In genomic region chr6:22880686-22881433, GRCh38 we compare ENCODE assay signal across 8 cellular contexts.
DNase-seq lines count a peak whose midpoint lies in the region; ATAC-seq and TF ChIP-seq lines count a peak whose summit lies in the region.

No MANE protein-coding gene starts in this region.

- ATAC-seq in Right ventricle myocardium superior (ENCODE audit: poor library complexity) = peak; percentile 76
- no peak for ATAC-seq in HG02763 (IDR thresholded peaks at IDR 0.05; ENCODE audit: unreplicated experiment)

- H3K27ac Mint-ChIP-seq in progenitor cell of endocrine pancreas = peak overlapping the region; percentile 69
- H3K27ac Mint-ChIP-seq in activated T-cell treated with anti-CD3 and anti-CD28 coated beads, Interleukin-2, amount 50 U/mL, for 24 hours = no peak overlapping the region

- DNase-seq in EH (ENCODE audit: low read depth) (peak; percentile 98), T1000 (lab: John Stamatoyannopoulos, UW) (peak; percentile 50), Right ventricle myocardium superior (no peak), progenitor cell of endocrine pancreas (ENCODE audit: low spot score, unreplicated experiment) (no peak), NOMO-1 treated with dmso at 0.1 percent for 144 hours (lab: John Stamatoyannopoulos, UW; ENCODE audit: unreplicated experiment) (no peak)
- DNase-seq in activated T-cell treated with anti-CD3 and anti-CD28 coated beads, Interleukin-2, amount 50 U/mL, for 24 hours = no peak
- no peak for DNase-seq in effector CD8-positive, alpha-beta T cell (lab: John Stamatoyannopoulos, UW)

- intact Hi-C loops in Right ventricle myocardium superior (cut with DNase I) = no loop called here

- no peaks in the 10 kb centered on the region for H3K27me3 Mint-ChIP-seq in progenitor cell of endocrine pancreas
- no peaks in the 10 kb centered on the region for H3K27me3 Mint-ChIP-seq in activated T-cell treated with anti-CD3 and anti-CD28 coated beads, Interleukin-2, amount 50 U/mL, for 24 hours

- H3K4me1 Mint-ChIP-seq in progenitor cell of endocrine pancreas (ENCODE audit: low read depth) = peaks cover 17% of the 10 kb centered on the region
- no peaks in the 10 kb centered on the region for H3K4me1 Mint-ChIP-seq in activated T-cell treated with anti-CD3 and anti-CD28 coated beads, Interleukin-2, amount 50 U/mL, for 24 hours (ENCODE audit: low read depth)

- no peak for TF ChIP-seq CTCF in progenitor cell of endocrine pancreas (IDR thresholded peaks at IDR 0.05; ENCODE audit: unreplicated experiment)

- H3K4me3 Mint-ChIP-seq in progenitor cell of endocrine pancreas (ENCODE audit: low read depth) = no peak overlapping the region
- no peak overlapping the region for H3K4me3 Mint-ChIP-seq in activated T-cell treated with anti-CD3 and anti-CD28 coated beads, Interleukin-2, amount 50 U/mL, for 24 hours

- H3K36me3 Mint-ChIP-seq in progenitor cell of endocrine pancreas (ENCODE audit: insufficient read depth) = no peaks in the 10 kb centered on the region
- no peaks in the 10 kb centered on the region for H3K36me3 Mint-ChIP-seq in activated T-cell treated with anti-CD3 and anti-CD28 coated beads, Interleukin-2, amount 50 U/mL, for 24 hours (ENCODE audit: low read depth)

- peaks cover 4% of the 10 kb centered on the region for H3K9me3 Mint-ChIP-seq in progenitor cell of endocrine pancreas (ENCODE audit: low read depth)
- no peaks in the 10 kb centered on the region for H3K9me3 Mint-ChIP-seq in activated T-cell treated with anti-CD3 and anti-CD28 coated beads, Interleukin-2, amount 50 U/mL, for 24 hours

Comparison
In these comparisons a context has a peak if more than half of its experiments do, and no peak if none do; other contexts are left out.
1. DNase-seq: peak in EH (single experiment) and T1000 (single experiment); none in Right ventricle myocardium superior (single experiment), progenitor cell of endocrine pancreas (single experiment), activated T-cell treated with anti-CD3 and anti-CD28 coated beads, Interleukin-2, amount 50 U/mL, for 24 hours (single experiment), NOMO-1 treated with dmso at 0.1 percent for 144 hours (single experiment) and effector CD8-positive, alpha-beta T cell (single experiment).